ENCODE assay signal across 1 cellular context in the genomic region with DNA sequence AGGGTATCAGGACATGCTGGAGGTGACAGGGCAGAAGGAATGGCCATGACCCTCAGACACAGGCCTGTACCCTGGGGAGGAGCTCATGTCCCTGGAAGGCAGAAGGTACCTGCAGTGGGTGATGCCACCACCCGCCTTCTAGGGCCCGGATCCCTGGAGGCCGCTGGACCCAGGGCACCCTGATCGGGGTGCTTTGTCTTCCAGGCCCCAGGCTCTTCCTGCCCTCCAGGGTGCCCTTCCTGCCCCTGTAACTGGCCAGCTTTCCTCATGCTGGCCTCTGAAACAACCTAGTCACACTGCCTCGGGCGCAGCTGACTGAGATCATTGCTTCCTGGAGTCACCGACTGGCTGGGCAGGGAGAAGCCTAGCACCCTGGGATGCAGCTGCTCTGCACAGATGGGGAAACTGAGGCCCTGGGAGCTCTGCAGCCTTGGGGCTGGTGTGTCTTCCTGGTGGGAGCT.
TF ChIP-seq lines count a peak whose summit lies in the region.

No MANE protein-coding gene starts in this region.

TF ChIP-seq in HepG2, 621 proteins besides CTCF, POLR2A, EP300 and RAD21:
- TF ChIP-seq ZSCAN21 (CRISPR knock-in tag; IDR thresholded peaks at IDR 0.05; ENCODE audit: borderline replicate concordance) (no peak), ZBTB20 (CRISPR knock-in tag; IDR thresholded peaks at IDR 0.05; ENCODE audit: borderline replicate concordance, low read depth) (no peak), MIXL1 (CRISPR knock-in tag; IDR thresholded peaks at IDR 0.05) (no peak), ZNF746 (CRISPR knock-in tag; IDR thresholded peaks at IDR 0.05) (no peak), GLI4 (CRISPR knock-in tag; IDR thresholded peaks at IDR 0.05; ENCODE audit: borderline replicate concordance) (no peak), ZNF614 (CRISPR knock-in tag; IDR thresholded peaks at IDR 0.05; ENCODE audit: borderline replicate concordance) (no peak), ZNF263 (CRISPR knock-in tag; IDR thresholded peaks at IDR 0.05) (no peak), ARNT (IDR thresholded peaks at IDR 0.05) (no peak), FLYWCH1 (CRISPR knock-in tag; IDR thresholded peaks at IDR 0.05) (no peak), ZNF670 (CRISPR knock-in tag; IDR thresholded peaks at IDR 0.05; ENCODE audit: borderline replicate concordance) (no peak), ATF7 (IDR thresholded peaks at IDR 0.05) (no peak), ATF7 (CRISPR knock-in tag; IDR thresholded peaks at IDR 0.05) (no peak), TCF7L2 (IDR thresholded peaks at IDR 0.05; ENCODE audit: low read depth, low read length) (no peak)
- TF ChIP-seq, protein P1, sequence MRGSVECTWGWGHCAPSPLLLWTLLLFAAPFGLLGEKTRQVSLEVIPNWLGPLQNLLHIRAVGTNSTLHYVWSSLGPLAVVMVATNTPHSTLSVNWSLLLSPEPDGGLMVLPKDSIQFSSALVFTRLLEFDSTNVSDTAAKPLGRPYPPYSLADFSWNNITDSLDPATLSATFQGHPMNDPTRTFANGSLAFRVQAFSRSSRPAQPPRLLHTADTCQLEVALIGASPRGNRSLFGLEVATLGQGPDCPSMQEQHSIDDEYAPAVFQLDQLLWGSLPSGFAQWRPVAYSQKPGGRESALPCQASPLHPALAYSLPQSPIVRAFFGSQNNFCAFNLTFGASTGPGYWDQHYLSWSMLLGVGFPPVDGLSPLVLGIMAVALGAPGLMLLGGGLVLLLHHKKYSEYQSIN (CRISPR knock-in tag; IDR thresholded peaks at IDR 0.05; ENCODE audit: borderline replicate concordance): no peak
- TF ChIP-seq, protein P2, sequence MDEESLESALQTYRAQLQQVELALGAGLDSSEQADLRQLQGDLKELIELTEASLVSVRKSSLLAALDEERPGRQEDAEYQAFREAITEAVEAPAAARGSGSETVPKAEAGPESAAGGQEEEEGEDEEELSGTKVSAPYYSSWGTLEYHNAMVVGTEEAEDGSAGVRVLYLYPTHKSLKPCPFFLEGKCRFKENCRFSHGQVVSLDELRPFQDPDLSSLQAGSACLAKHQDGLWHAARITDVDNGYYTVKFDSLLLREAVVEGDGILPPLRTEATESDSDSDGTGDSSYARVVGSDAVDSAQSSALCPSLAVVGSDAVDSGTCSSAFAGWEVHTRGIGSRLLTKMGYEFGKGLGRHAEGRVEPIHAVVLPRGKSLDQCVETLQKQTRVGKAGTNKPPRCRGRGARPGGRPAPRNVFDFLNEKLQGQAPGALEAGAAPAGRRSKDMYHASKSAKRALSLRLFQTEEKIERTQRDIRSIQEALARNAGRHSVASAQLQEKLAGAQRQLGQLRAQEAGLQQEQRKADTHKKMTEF (CRISPR knock-in tag; IDR thresholded peaks at IDR 0.05): no peak
